In the genomic region with DNA sequence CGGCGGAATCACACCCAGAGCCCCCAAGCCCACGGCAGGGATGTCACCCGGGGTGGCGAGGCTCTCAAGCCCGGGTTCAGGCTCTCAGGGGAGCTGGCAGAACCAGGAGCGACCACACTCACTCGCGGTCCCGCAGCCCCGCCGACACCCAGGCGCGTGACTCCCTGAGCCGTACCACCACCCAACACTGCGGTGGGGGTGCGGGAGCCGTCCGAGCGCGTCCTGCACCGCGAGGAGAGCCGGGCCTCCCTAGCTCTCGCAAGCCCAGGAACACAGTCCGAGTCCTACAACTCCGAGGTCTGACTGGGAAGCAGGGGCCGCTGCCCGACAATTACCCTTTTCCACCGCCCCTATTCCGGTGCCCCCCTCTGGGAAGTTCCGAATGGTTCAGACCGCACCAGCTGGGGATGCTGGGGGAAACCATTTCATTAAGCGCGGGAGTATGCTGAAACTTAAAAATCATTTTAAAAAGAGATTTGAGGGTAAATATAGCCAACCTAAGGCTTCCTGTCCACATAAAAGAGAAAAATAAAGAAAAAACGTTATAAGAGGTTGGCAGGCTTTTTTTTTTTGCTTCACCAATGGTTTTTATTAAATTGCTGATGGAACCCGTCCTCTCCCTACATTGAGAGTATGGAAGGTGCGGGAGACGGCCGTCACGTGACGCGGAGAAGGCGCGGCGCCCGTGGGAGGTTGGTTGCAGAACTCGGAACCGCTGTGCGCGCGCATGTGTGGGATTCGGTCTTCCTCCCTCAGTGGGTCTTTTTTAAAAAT, we compare ENCODE assay signal across 1 cellular context.
A peak's percentile ranks its signal among the peaks of the same experiment; 100 is the strongest.
TF ChIP-seq lines count a peak whose summit lies in the region.

A gene with protein sequence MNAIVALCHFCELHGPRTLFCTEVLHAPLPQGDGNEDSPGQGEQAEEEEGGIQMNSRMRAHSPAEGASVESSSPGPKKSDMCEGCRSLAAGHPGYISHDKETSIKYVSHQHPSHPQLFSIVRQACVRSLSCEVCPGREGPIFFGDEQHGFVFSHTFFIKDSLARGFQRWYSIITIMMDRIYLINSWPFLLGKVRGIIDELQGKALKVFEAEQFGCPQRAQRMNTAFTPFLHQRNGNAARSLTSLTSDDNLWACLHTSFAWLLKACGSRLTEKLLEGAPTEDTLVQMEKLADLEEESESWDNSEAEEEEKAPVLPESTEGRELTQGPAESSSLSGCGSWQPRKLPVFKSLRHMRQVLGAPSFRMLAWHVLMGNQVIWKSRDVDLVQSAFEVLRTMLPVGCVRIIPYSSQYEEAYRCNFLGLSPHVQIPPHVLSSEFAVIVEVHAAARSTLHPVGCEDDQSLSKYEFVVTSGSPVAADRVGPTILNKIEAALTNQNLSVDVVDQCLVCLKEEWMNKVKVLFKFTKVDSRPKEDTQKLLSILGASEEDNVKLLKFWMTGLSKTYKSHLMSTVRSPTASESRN (minus strand): TSS at position 143 of the 774 bp plus-strand sequence. CDS start 9,031 bp downstream, outside the sequence.

TF ChIP-seq in K562, 482 proteins besides CTCF, POLR2A, EP300 and RAD21 (continued from another document and continues in another):
- TF ChIP-seq, protein P1, sequence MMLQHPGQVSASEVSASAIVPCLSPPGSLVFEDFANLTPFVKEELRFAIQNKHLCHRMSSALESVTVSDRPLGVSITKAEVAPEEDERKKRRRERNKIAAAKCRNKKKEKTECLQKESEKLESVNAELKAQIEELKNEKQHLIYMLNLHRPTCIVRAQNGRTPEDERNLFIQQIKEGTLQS (IDR thresholded peaks at IDR 0.05), result peak; percentile 52
- TF ChIP-seq, protein P1 (CRISPR knock-in tag; conservative IDR thresholded peaks at IDR 0.05), result no peak
- TF ChIP-seq, protein P2, sequence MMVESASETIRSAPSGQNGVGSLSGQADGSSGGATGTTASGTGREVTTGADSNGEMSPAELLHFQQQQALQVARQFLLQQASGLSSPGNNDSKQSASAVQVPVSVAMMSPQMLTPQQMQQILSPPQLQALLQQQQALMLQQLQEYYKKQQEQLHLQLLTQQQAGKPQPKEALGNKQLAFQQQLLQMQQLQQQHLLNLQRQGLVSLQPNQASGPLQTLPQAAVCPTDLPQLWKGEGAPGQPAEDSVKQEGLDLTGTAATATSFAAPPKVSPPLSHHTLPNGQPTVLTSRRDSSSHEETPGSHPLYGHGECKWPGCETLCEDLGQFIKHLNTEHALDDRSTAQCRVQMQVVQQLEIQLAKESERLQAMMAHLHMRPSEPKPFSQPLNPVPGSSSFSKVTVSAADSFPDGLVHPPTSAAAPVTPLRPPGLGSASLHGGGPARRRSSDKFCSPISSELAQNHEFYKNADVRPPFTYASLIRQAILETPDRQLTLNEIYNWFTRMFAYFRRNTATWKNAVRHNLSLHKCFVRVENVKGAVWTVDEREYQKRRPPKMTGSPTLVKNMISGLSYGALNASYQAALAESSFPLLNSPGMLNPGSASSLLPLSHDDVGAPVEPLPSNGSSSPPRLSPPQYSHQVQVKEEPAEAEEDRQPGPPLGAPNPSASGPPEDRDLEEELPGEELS (CRISPR knock-in tag; IDR thresholded peaks at IDR 0.05; ENCODE audit: borderline replicate concordance), result no peak
- TF ChIP-seq, protein P3, sequence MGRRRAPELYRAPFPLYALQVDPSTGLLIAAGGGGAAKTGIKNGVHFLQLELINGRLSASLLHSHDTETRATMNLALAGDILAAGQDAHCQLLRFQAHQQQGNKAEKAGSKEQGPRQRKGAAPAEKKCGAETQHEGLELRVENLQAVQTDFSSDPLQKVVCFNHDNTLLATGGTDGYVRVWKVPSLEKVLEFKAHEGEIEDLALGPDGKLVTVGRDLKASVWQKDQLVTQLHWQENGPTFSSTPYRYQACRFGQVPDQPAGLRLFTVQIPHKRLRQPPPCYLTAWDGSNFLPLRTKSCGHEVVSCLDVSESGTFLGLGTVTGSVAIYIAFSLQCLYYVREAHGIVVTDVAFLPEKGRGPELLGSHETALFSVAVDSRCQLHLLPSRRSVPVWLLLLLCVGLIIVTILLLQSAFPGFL (CRISPR knock-in tag; IDR thresholded peaks at IDR 0.05), result no peak
- TF ChIP-seq ASH1L (IDR thresholded peaks at IDR 0.05; ENCODE audit: borderline replicate concordance, low read depth, partially characterized antibody) (peak; percentile 88), ARID1B (IDR thresholded peaks at IDR 0.05) (peak; percentile 38; the same call in 1 of the 2 replicates), SMARCB1 (IDR thresholded peaks at IDR 0.05; ENCODE audit: insufficient read length, low read depth) (no peak), BHLHE40 (IDR thresholded peaks at IDR 0.05; ENCODE audit: low read length) (peak; percentile 93), SIN3A (IDR thresholded peaks at IDR 0.05; ENCODE audit: borderline replicate concordance in 2 of 2, control insufficient read depth in 1 of 2, low read depth in 2 of 2, low read length in 2 of 2) (peak; percentile 42 to 73; a peak in 2 of 4 replicates), CC2D1A (IDR thresholded peaks at IDR 0.05) (no peak), HNRNPLL (IDR thresholded peaks at IDR 0.05; ENCODE audit: low read depth, low read length, poor library complexity, severe bottlenecking) (no peak), CAMTA2 (CRISPR knock-in tag; conservative IDR thresholded peaks at IDR 0.05) (no peak), LEF1 (IDR thresholded peaks at IDR 0.05) (peak; percentile 58), HDAC1 (IDR thresholded peaks at IDR 0.05) (peak in 1 of 2 experiments; percentile 59; a peak in 2 of 4 replicates), ZNF780A (CRISPR knock-in tag; IDR thresholded peaks at IDR 0.05) (no peak), HMG20B (CRISPR knock-in tag; IDR thresholded peaks at IDR 0.05) (no peak), C11orf30 (IDR thresholded peaks at IDR 0.05; ENCODE audit: low read depth) (no peak; the same call in 1 of the 2 replicates), NFYB (IDR thresholded peaks at IDR 0.05; ENCODE audit: extremely low read depth, insufficient read length) (no peak), ZKSCAN8 (CRISPR knock-in tag; IDR thresholded peaks at IDR 0.05) (no peak), KAT2B (IDR thresholded peaks at IDR 0.05; ENCODE audit: low read depth, low read length) (no peak), L3MBTL2 (IDR thresholded peaks at IDR 0.05) (peak; percentile 12; the same call in 1 of the 2 replicates), MBD2 (IDR thresholded peaks at IDR 0.05; ENCODE audit: borderline replicate concordance, low read depth) (peak; percentile 95), ZNF507 (tag; conservative IDR thresholded peaks at IDR 0.05) (no peak), SIX5 (IDR thresholded peaks at IDR 0.05; ENCODE audit: borderline replicate concordance in 1 of 2, insufficient read depth in 1 of 2, low read depth in 1 of 2, low read length in 2 of 2) (peak in 1 of 2 experiments; percentile 31; a peak in 2 of 4 replicates), MAFF (IDR thresholded peaks at IDR 0.05; ENCODE audit: low read length) (peak; percentile 69), MEIS2 (IDR thresholded peaks at IDR 0.05; ENCODE audit: partially characterized antibody) (peak; percentile 48), RUNX1 (IDR thresholded peaks at IDR 0.05; ENCODE audit: low read depth) (no peak), ZNF586 (CRISPR knock-in tag; conservative IDR thresholded peaks at IDR 0.05) (no peak), HNRNPL (IDR thresholded peaks at IDR 0.05; ENCODE audit: low read depth, low read length) (no peak), ARNT (IDR thresholded peaks at IDR 0.05) (0 out of 4 replicates have a peak, but pooled peaks of 1 of the 2 experiments have one; percentile 14), TRIM24 (IDR thresholded peaks at IDR 0.05) (0 out of 4 replicates have a peak, but pooled peaks of 1 of the 2 experiments have one; percentile 43), MAZ (CRISPR knock-in tag; conservative IDR thresholded peaks at IDR 0.05 in 1 of 2, IDR thresholded peaks at IDR 0.05 in 1 of 2) (peak in 1 of 2 experiments; percentile 56; a peak in 1 of 4 replicates), CBFA2T3 (IDR thresholded peaks at IDR 0.05) (peak; percentile 30; the same call in 1 of the 2 replicates), RAD51 (IDR thresholded peaks at IDR 0.05; ENCODE audit: borderline replicate concordance, low read depth) (peak; percentile 98), NONO (IDR thresholded peaks at IDR 0.05; ENCODE audit: low read depth in 2 of 2, low read length in 1 of 2) (peak in 1 of 2 experiments; percentile 100; a peak in 3 of 4 replicates)
- TF ChIP-seq, protein P4, sequence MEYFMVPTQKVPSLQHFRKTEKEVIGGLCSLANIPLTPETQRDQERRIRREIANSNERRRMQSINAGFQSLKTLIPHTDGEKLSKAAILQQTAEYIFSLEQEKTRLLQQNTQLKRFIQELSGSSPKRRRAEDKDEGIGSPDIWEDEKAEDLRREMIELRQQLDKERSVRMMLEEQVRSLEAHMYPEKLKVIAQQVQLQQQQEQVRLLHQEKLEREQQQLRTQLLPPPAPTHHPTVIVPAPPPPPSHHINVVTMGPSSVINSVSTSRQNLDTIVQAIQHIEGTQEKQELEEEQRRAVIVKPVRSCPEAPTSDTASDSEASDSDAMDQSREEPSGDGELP (CRISPR knock-in tag; IDR thresholded peaks at IDR 0.05; ENCODE audit: borderline replicate concordance), result peak; percentile 98
- TF ChIP-seq, protein P5, sequence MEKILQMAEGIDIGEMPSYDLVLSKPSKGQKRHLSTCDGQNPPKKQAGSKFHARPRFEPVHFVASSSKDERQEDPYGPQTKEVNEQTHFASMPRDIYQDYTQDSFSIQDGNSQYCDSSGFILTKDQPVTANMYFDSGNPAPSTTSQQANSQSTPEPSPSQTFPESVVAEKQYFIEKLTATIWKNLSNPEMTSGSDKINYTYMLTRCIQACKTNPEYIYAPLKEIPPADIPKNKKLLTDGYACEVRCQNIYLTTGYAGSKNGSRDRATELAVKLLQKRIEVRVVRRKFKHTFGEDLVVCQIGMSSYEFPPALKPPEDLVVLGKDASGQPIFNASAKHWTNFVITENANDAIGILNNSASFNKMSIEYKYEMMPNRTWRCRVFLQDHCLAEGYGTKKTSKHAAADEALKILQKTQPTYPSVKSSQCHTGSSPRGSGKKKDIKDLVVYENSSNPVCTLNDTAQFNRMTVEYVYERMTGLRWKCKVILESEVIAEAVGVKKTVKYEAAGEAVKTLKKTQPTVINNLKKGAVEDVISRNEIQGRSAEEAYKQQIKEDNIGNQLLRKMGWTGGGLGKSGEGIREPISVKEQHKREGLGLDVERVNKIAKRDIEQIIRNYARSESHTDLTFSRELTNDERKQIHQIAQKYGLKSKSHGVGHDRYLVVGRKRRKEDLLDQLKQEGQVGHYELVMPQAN (IDR thresholded peaks at IDR 0.05; ENCODE audit: borderline replicate concordance), result peak; percentile 18; the same call in 1 of the 2 replicates
- TF ChIP-seq, protein P6, sequence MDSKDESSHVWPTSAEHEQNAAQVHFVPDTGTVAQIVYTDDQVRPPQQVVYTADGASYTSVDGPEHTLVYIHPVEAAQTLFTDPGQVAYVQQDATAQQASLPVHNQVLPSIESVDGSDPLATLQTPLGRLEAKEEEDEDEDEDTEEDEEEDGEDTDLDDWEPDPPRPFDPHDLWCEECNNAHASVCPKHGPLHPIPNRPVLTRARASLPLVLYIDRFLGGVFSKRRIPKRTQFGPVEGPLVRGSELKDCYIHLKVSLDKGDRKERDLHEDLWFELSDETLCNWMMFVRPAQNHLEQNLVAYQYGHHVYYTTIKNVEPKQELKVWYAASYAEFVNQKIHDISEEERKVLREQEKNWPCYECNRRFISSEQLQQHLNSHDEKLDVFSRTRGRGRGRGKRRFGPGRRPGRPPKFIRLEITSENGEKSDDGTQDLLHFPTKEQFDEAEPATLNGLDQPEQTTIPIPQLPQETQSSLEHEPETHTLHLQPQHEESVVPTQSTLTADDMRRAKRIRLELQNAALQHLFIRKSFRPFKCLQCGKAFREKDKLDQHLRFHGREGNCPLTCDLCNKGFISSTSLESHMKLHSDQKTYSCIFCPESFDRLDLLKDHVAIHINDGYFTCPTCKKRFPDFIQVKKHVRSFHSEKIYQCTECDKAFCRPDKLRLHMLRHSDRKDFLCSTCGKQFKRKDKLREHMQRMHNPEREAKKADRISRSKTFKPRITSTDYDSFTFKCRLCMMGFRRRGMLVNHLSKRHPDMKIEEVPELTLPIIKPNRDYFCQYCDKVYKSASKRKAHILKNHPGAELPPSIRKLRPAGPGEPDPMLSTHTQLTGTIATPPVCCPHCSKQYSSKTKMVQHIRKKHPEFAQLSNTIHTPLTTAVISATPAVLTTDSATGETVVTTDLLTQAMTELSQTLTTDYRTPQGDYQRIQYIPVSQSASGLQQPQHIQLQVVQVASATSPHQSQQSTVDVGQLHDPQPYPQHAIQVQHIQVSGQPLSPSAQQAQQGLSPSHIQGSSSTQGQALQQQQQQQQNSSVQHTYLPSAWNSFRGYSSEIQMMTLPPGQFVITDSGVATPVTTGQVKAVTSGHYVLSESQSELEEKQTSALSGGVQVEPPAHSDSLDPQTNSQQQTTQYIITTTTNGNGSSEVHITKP (IDR thresholded peaks at IDR 0.05; ENCODE audit: partially characterized antibody), result peak; percentile 100
- TF ChIP-seq, protein P7, sequence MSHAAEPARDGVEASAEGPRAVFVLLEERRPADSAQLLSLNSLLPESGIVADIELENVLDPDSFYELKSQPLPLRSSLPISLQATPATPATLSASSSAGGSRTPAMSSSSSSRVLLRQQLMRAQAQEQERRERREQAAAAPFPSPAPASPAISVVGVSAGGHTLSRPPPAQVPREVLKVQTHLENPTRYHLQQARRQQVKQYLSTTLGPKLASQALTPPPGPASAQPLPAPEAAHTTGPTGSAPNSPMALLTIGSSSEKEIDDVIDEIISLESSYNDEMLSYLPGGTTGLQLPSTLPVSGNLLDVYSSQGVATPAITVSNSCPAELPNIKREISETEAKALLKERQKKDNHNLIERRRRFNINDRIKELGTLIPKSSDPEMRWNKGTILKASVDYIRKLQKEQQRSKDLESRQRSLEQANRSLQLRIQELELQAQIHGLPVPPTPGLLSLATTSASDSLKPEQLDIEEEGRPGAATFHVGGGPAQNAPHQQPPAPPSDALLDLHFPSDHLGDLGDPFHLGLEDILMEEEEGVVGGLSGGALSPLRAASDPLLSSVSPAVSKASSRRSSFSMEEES (CRISPR knock-in tag; IDR thresholded peaks at IDR 0.05), result peak; percentile 99
- TF ChIP-seq, protein P8, sequence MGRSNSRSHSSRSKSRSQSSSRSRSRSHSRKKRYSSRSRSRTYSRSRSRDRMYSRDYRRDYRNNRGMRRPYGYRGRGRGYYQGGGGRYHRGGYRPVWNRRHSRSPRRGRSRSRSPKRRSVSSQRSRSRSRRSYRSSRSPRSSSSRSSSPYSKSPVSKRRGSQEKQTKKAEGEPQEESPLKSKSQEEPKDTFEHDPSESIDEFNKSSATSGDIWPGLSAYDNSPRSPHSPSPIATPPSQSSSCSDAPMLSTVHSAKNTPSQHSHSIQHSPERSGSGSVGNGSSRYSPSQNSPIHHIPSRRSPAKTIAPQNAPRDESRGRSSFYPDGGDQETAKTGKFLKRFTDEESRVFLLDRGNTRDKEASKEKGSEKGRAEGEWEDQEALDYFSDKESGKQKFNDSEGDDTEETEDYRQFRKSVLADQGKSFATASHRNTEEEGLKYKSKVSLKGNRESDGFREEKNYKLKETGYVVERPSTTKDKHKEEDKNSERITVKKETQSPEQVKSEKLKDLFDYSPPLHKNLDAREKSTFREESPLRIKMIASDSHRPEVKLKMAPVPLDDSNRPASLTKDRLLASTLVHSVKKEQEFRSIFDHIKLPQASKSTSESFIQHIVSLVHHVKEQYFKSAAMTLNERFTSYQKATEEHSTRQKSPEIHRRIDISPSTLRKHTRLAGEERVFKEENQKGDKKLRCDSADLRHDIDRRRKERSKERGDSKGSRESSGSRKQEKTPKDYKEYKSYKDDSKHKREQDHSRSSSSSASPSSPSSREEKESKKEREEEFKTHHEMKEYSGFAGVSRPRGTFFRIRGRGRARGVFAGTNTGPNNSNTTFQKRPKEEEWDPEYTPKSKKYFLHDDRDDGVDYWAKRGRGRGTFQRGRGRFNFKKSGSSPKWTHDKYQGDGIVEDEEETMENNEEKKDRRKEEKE (IDR thresholded peaks at IDR 0.05; ENCODE audit: borderline replicate concordance in 1 of 2, control insufficient read depth in 1 of 2, low read depth in 2 of 2, low read length in 1 of 2), result peak in 1 of 2 experiments; percentile 99; a peak in 2 of 4 replicates
